In genomic region chr6:130507005-130507702, GRCh38 we compare ENCODE assay signal across 8 cellular contexts.
DNase-seq lines count a peak whose midpoint lies in the region; ATAC-seq, FAIRE-seq and TF ChIP-seq lines count a peak whose summit lies in the region.
"Not testable (repeated sequence)": the region's sequence is repeated elsewhere in the genome, so short reads cannot be mapped to it uniquely, and the experiment has no call there.

No MANE protein-coding gene starts in this region.

- peaks cover 18% of the 10 kb centered on the region for H3K9me3 ChIP-seq in KOPT-K1 (ENCODE audit: insufficient read depth, low read length, poor library complexity, severe bottlenecking)
- not testable (repeated sequence) for H3K9me3 ChIP-seq in astrocyte (ENCODE audit: insufficient read depth, low read depth, low read length); fibroblast of lung (ENCODE audit: control insufficient read depth, insufficient read depth, low read depth, low read length); uterus

- POLR2A ChIA-PET in activated CD8-positive, alpha-beta T cell treated with anti-CD3 and anti-CD28 coated beads, Interleukin-2, amount 10 ng/mL, durations not matched to agents 7 days and 5 days (lab: Charles Lee): not testable (repeated sequence)

- not testable (repeated sequence) for H3K79me2 ChIP-seq in ACC112 (ENCODE audit: control insufficient read depth, insufficient read depth, low read length, unreplicated experiment); astrocyte (ENCODE audit: insufficient read depth, low read length); fibroblast of lung (ENCODE audit: control insufficient read depth, insufficient read depth, low read length)

- H3K9ac ChIP-seq in astrocyte (ENCODE audit: low read length); fibroblast of lung (ENCODE audit: insufficient read depth, low read length): not testable (repeated sequence)

- H3K4me2 ChIP-seq in astrocyte (ENCODE audit: low read length); fibroblast of lung (ENCODE audit: extremely low read depth, insufficient read depth, low read length): not testable (repeated sequence)

- intact Hi-C loops in uterus (cut with DNase I; ENCODE audit: low total_unique reads): not testable (repeated sequence)

- H3K36me3 Mint-ChIP-seq in T-helper 1 cell treated with Interleukin-12 subunit alpha and Interleukin-12 subunit beta and Interleukin-4 antibody, amounts not matched to agents 30 μg/mL and 1 μg/mL, for 36 hours (ENCODE audit: low read depth): peaks cover 33% of the 10 kb centered on the region
- H3K36me3 Mint-ChIP-seq in activated CD8-positive, alpha-beta T cell treated with anti-CD3 and anti-CD28 coated beads, Interleukin-2, amount 10 ng/mL, durations not matched to agents 7 days and 5 days (ENCODE audit: low read depth): peaks cover 46% of the 10 kb centered on the region
- not testable (repeated sequence) for H3K36me3 Mint-ChIP-seq in astrocyte (ENCODE audit: low read depth, unreplicated experiment)

- not testable (repeated sequence) for H3K27me3 ChIP-seq in ACC112 (ENCODE audit: insufficient read depth, low read length); astrocyte (ENCODE audit: insufficient read depth, low read length); fibroblast of lung (ENCODE audit: control insufficient read depth, insufficient read depth, low read length); uterus

- H3K27ac Mint-ChIP-seq in T-helper 1 cell treated with Interleukin-12 subunit alpha and Interleukin-12 subunit beta and Interleukin-4 antibody, amounts not matched to agents 30 μg/mL and 1 μg/mL, for 36 hours: peak overlapping the region; percentile 12
- peak overlapping the region; percentile 12 for H3K27ac Mint-ChIP-seq in activated CD8-positive, alpha-beta T cell treated with anti-CD3 and anti-CD28 coated beads, Interleukin-2, amount 10 ng/mL, durations not matched to agents 7 days and 5 days
- not testable (repeated sequence) for H3K27ac Mint-ChIP-seq in astrocyte (ENCODE audit: unreplicated experiment)

- DNase-seq in activated CD8-positive, alpha-beta T cell treated with anti-CD3 and anti-CD28 coated beads, Interleukin-2, amount 10 ng/mL, durations not matched to agents 7 days and 5 days; omental fat pad (ENCODE audit: low spot score): not testable (repeated sequence)
- DNase-seq in astrocyte (ENCODE audit: low read depth): peak; percentile 21
- peak in 1 of 2 donors; percentile 27 for DNase-seq in fibroblast of lung (ENCODE audit: low read depth in 2 of 2)
- peak; percentile 33 to 67 for DNase-seq in uterus

- H2AFZ ChIP-seq in ACC112 (ENCODE audit: low read length, unreplicated experiment) (peak overlapping the region; percentile 47), fibroblast of lung (ENCODE audit: low read length) (peak overlapping the region; percentile 38)
- H2AFZ ChIP-seq in astrocyte (ENCODE audit: low read depth, low read length): not testable (repeated sequence)

- not testable (repeated sequence) for H3K27ac ChIP-seq in ACC112 (ENCODE audit: low read depth, low read length); astrocyte (ENCODE audit: low read depth, low read length); fibroblast of lung (ENCODE audit: insufficient read depth, low read length)
- peak overlapping the region; percentile 18 for H3K27ac ChIP-seq in KOPT-K1 (ENCODE audit: low read depth, low read length, poor library complexity, severe bottlenecking)
- H3K27ac ChIP-seq in uterus: peak overlapping the region; percentile 82 to 84

- not testable (repeated sequence) for H4K20me1 ChIP-seq in astrocyte (ENCODE audit: insufficient read depth, low read length); fibroblast of lung (ENCODE audit: control insufficient read depth, extremely low read depth, insufficient read depth, low read length)

- H3K9me3 Mint-ChIP-seq in T-helper 1 cell treated with Interleukin-12 subunit alpha and Interleukin-12 subunit beta and Interleukin-4 antibody, amounts not matched to agents 30 μg/mL and 1 μg/mL, for 36 hours: peaks cover 37% of the 10 kb centered on the region
- H3K9me3 Mint-ChIP-seq in activated CD8-positive, alpha-beta T cell treated with anti-CD3 and anti-CD28 coated beads, Interleukin-2, amount 10 ng/mL, durations not matched to agents 7 days and 5 days (ENCODE audit: insufficient read depth): peaks cover 30% of the 10 kb centered on the region
- H3K9me3 Mint-ChIP-seq in astrocyte (ENCODE audit: unreplicated experiment): not testable (repeated sequence)

- H3K4me3 Mint-ChIP-seq in T-helper 1 cell treated with Interleukin-12 subunit alpha and Interleukin-12 subunit beta and Interleukin-4 antibody, amounts not matched to agents 30 μg/mL and 1 μg/mL, for 36 hours; activated CD8-positive, alpha-beta T cell treated with anti-CD3 and anti-CD28 coated beads, Interleukin-2, amount 10 ng/mL, durations not matched to agents 7 days and 5 days; astrocyte (ENCODE audit: unreplicated experiment): not testable (repeated sequence)

- H3K4me1 ChIP-seq in ACC112 (ENCODE audit: control insufficient read depth, insufficient read depth, low read length, unreplicated experiment); astrocyte (ENCODE audit: insufficient read depth, low read length); fibroblast of lung (ENCODE audit: control insufficient read depth, extremely low read depth, insufficient read depth, low read length); uterus: not testable (repeated sequence)

- not testable (repeated sequence) for H3K27me3 Mint-ChIP-seq in T-helper 1 cell treated with Interleukin-12 subunit alpha and Interleukin-12 subunit beta and Interleukin-4 antibody, amounts not matched to agents 30 μg/mL and 1 μg/mL, for 36 hours (ENCODE audit: low read depth); activated CD8-positive, alpha-beta T cell treated with anti-CD3 and anti-CD28 coated beads, Interleukin-2, amount 10 ng/mL, durations not matched to agents 7 days and 5 days (ENCODE audit: low read depth); astrocyte (ENCODE audit: low read depth, unreplicated experiment)

- CTCF ChIA-PET in activated CD8-positive, alpha-beta T cell treated with anti-CD3 and anti-CD28 coated beads, Interleukin-2, amount 10 ng/mL, durations not matched to agents 7 days and 5 days (lab: Charles Lee): not testable (repeated sequence)

- not testable (repeated sequence) for FAIRE-seq in astrocyte (lab: Jason Lieb, UNC)

- not testable (repeated sequence) for TF ChIP-seq POLR2A in uterus (IDR thresholded peaks at IDR 0.05)

- not testable (repeated sequence) for H3K4me3 ChIP-seq in ACC112 (ENCODE audit: low read depth, low read length); astrocyte (ENCODE audit: insufficient read depth, low read depth, low read length); fibroblast of lung (replicated peaks in 1 of 4; ENCODE audit: control extremely low read depth in 1 of 4, insufficient read depth in 1 of 4, low read depth in 3 of 4, low read length in 4 of 4)
- peak overlapping the region in 1 of 2 donors; percentile 5 for H3K4me3 ChIP-seq in uterus

- H3K4me1 Mint-ChIP-seq in T-helper 1 cell treated with Interleukin-12 subunit alpha and Interleukin-12 subunit beta and Interleukin-4 antibody, amounts not matched to agents 30 μg/mL and 1 μg/mL, for 36 hours (ENCODE audit: low read depth): peaks cover 28% of the 10 kb centered on the region
- peaks cover 27% of the 10 kb centered on the region for H3K4me1 Mint-ChIP-seq in activated CD8-positive, alpha-beta T cell treated with anti-CD3 and anti-CD28 coated beads, Interleukin-2, amount 10 ng/mL, durations not matched to agents 7 days and 5 days (ENCODE audit: low read depth)
- not testable (repeated sequence) for H3K4me1 Mint-ChIP-seq in astrocyte (ENCODE audit: low read depth, unreplicated experiment)

- not testable (repeated sequence) for TF ChIP-seq CTCF in astrocyte (IDR thresholded peaks at IDR 0.05; ENCODE audit: insufficient read depth, low read depth, low read length); fibroblast of lung (conservative IDR thresholded peaks at IDR 0.05 in 1 of 2, IDR thresholded peaks at IDR 0.05 in 1 of 2; ENCODE audit: low read depth in 1 of 2, low read length in 2 of 2); omental fat pad (IDR thresholded peaks at IDR 0.05); uterus (IDR thresholded peaks at IDR 0.05)

- not testable (repeated sequence) for ATAC-seq in activated CD8-positive, alpha-beta T cell treated with anti-CD3 and anti-CD28 coated beads, Interleukin-2, amount 10 ng/mL, durations not matched to agents 7 days and 5 days
- peak; percentile 62 for ATAC-seq in omental fat pad (ENCODE audit: low FRiP score)

- H3K36me3 ChIP-seq in ACC112 (ENCODE audit: insufficient read depth, low read length); KOPT-K1 (ENCODE audit: insufficient read depth, low read length); astrocyte (ENCODE audit: insufficient read depth, low read length); fibroblast of lung (ENCODE audit: control insufficient read depth, insufficient read depth, low read length); uterus: not testable (repeated sequence)
